Comparison of ENCODE assay signal across 27 cellular contexts in the genomic region with DNA sequence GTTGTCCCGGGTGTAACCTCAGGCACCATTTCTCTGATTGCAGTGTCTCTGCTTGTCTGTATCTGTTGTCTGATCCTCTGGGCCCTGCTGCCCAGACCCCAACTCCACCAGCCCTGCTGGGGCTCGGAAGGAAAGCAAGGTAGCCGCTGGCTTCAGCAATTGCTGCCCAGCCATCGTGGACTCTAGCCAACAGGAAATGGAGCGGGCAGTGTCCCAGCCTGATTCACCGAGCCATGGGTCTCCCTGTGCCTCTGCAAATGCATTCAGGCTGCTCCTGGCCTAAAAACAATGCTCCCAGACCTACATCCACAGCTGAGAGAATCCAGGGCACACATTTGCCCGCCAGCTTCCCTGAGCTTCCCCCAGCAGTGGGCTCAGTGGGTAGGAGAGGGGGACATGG. TPM values are rescaled to one million over a fixed set of nuclear protein-coding genes. Genes with fewer than 3 reads are reported as not detected.
DNase-seq lines count a peak whose midpoint lies in the region; ATAC-seq and TF ChIP-seq lines count a peak whose summit lies in the region.
"Had no signal": no experiment of that assay in that cellular context is flagged by ENCODE, and none has a peak within 500 bp of the region (broad histone marks: within the 10 kb centered on the region; RNA-seq: fewer than 3 reads in every experiment).

No MANE protein-coding gene starts in this region.

- H3K4me3 ChIP-seq in BLaER1 = no peak overlapping the region
- no peak overlapping the region for H3K4me3 ChIP-seq in mesendoderm (ENCODE audit: low read length)
- H3K4me3 ChIP-seq: K562, SK-N-MC had no signal

- peaks cover 42% of the 10 kb centered on the region for H3K36me3 Mint-ChIP-seq in WTC11
- H3K36me3 Mint-ChIP-seq in effector memory CD8-positive, alpha-beta T cell (ENCODE audit: insufficient read depth) = no peaks in the 10 kb centered on the region
- H3K36me3 Mint-ChIP-seq: activated CD4-positive, alpha-beta memory T cell treated with anti-CD3 and anti-CD28 coated beads for 36 hours; memory B cell; naive thymus-derived CD8-positive, alpha-beta T cell; stimulated activated effector memory CD8-positive, alpha-beta T cell treated with anti-CD3 and anti-CD28 coated beads, Interleukin-12 subunit alpha, Interleukin-12 subunit beta, amount 100 ng/mL, for 72 hours had no signal

- H3K79me1 ChIP-seq in mesendoderm (ENCODE audit: low read length) = peaks cover 12% of the 10 kb centered on the region

- peaks cover 23% of the 10 kb centered on the region for H3K79me2 ChIP-seq in mesendoderm (ENCODE audit: control insufficient read depth, insufficient read depth, low read length)

- no peak overlapping the region for H3K4me3 Mint-ChIP-seq in WTC11
- no peak overlapping the region for H3K4me3 Mint-ChIP-seq in effector memory CD8-positive, alpha-beta T cell
- H3K4me3 Mint-ChIP-seq: activated B cell treated with CpG ODN at 0.5 μM for 24 hours; activated CD4-positive, alpha-beta memory T cell treated with anti-CD3 and anti-CD28 coated beads for 36 hours; central memory CD8-positive, alpha-beta T cell; memory B cell; naive thymus-derived CD8-positive, alpha-beta T cell; stimulated activated effector memory CD8-positive, alpha-beta T cell treated with anti-CD3 and anti-CD28 coated beads, Interleukin-12 subunit alpha, Interleukin-12 subunit beta, amount 100 ng/mL, for 72 hours; T-helper 2 cell treated with Interferon-gamma antibody and Interleukin-4, amounts not matched to agents 5 μg/mL and 100 μg/mL, for 36 hours had no signal

- H3K4me1 ChIP-seq in BLaER1 (peaks cover 90% of the 10 kb centered on the region), mesendoderm (ENCODE audit: control insufficient read depth, low read depth, low read length) (peaks cover 5% of the 10 kb centered on the region)

- ATAC-seq in WTC11 = no peak
- ATAC-seq in effector memory CD8-positive, alpha-beta T cell (replicated peaks) = no peak
- ATAC-seq: K562; naive thymus-derived CD8-positive, alpha-beta T cell; stimulated activated effector memory CD8-positive, alpha-beta T cell treated with anti-CD3 and anti-CD28 coated beads, Interleukin-12 subunit alpha, Interleukin-12 subunit beta, amount 100 ng/mL, for 72 hours had no signal

- peak overlapping the region; percentile 23 for H3K4me2 ChIP-seq in BLaER1
- no peak overlapping the region for H3K4me2 ChIP-seq in mesendoderm (ENCODE audit: low read length)

- H3K27me3 ChIP-seq in BLaER1 (peaks cover 8% of the 10 kb centered on the region; the same call in 1 of the 2 replicates), mesendoderm (ENCODE audit: insufficient read depth, low read length, poor library complexity) (no peaks in the 10 kb centered on the region)

- DNase-seq in G401 (ENCODE audit: low spot score) = peak; percentile 70
- no peak for DNase-seq in WTC11 (ENCODE audit: low spot score)
- no peak for DNase-seq in mesendoderm
- DNase-seq in GDM1 (lab: John Stamatoyannopoulos, UW) = no peak
- no peak for DNase-seq in effector memory CD8-positive, alpha-beta T cell
- DNase-seq in activated effector memory CD4-positive, alpha-beta T cell treated with anti-CD3 and anti-CD28 coated beads, Interleukin-2, amount 50 U/mL, for 16 hours = no peak
- no peak for DNase-seq in NCI-H2227 (lab: John Stamatoyannopoulos, UW; ENCODE audit: unreplicated experiment)
- DNase-seq: activated B cell treated with CpG ODN at 0.5 μM for 24 hours; activated CD4-positive, alpha-beta memory T cell treated with anti-CD3 and anti-CD28 coated beads for 36 hours; activated naive CD4-positive, alpha-beta T cell treated with Interleukin-2 at 50 U/mL for 16 hours; activated T-cell treated with anti-CD3 and anti-CD28 coated beads for 4 hours; amniotic stem cell; foreskin melanocyte; islet precursor cell; MV-4-11; naive thymus-derived CD8-positive, alpha-beta T cell; NCI-H1930; NCI-H510A treated with DMSO at 0.1 percent for 48 hours had no signal

- H3K9me3 Mint-ChIP-seq in WTC11 = no peaks in the 10 kb centered on the region
- no peaks in the 10 kb centered on the region for H3K9me3 Mint-ChIP-seq in effector memory CD8-positive, alpha-beta T cell
- H3K9me3 Mint-ChIP-seq: activated B cell treated with CpG ODN at 0.5 μM for 24 hours; activated CD4-positive, alpha-beta memory T cell treated with anti-CD3 and anti-CD28 coated beads for 36 hours; central memory CD8-positive, alpha-beta T cell; memory B cell; naive thymus-derived CD8-positive, alpha-beta T cell; stimulated activated effector memory CD8-positive, alpha-beta T cell treated with anti-CD3 and anti-CD28 coated beads, Interleukin-12 subunit alpha, Interleukin-12 subunit beta, amount 100 ng/mL, for 72 hours; T-helper 2 cell treated with Interferon-gamma antibody and Interleukin-4, amounts not matched to agents 5 μg/mL and 100 μg/mL, for 36 hours had no signal

- H2AK5ac ChIP-seq in mesendoderm (ENCODE audit: low read length) = no peak overlapping the region

- no peak for TF ChIP-seq CTCF in WTC11 (IDR thresholded peaks at IDR 0.05)

- no peaks in the 10 kb centered on the region for H3K27me3 Mint-ChIP-seq in WTC11 (ENCODE audit: low read depth)
- H3K27me3 Mint-ChIP-seq in effector memory CD8-positive, alpha-beta T cell = peaks cover 26 to 66% of the 10 kb centered on the region in 2 donors

- no peaks in the 10 kb centered on the region for H3K9me3 ChIP-seq in BLaER1

- no peaks in the 10 kb centered on the region for H4K20me1 ChIP-seq in BLaER1

- POLR2A ChIA-PET in WTC11 (lab: Charles Lee) = no interaction called here

- H3K36me3 ChIP-seq in BLaER1 (no peaks in the 10 kb centered on the region), mesendoderm (ENCODE audit: control insufficient read depth, insufficient read depth, low read length) (no peaks in the 10 kb centered on the region)

- peak overlapping the region; percentile 34 for H4K5ac ChIP-seq in mesendoderm (ENCODE audit: low read length)

- H3K4me1 Mint-ChIP-seq in WTC11 = peaks cover 58% of the 10 kb centered on the region
- H3K4me1 Mint-ChIP-seq in effector memory CD8-positive, alpha-beta T cell (ENCODE audit: low read depth in 2 of 2) = no peaks in the 10 kb centered on the region
- H3K4me1 Mint-ChIP-seq: central memory CD8-positive, alpha-beta T cell; naive thymus-derived CD8-positive, alpha-beta T cell; stimulated activated effector memory CD8-positive, alpha-beta T cell treated with anti-CD3 and anti-CD28 coated beads, Interleukin-12 subunit alpha, Interleukin-12 subunit beta, amount 100 ng/mL, for 72 hours had no signal

- H2BK15ac ChIP-seq in mesendoderm (replicated peaks; ENCODE audit: low read depth) = no peak overlapping the region

- in situ Hi-C loops in G401 (cut with HindIII; ENCODE audit: low sequenced_read_pairs) = no loop called here

- CTCF ChIA-PET in WTC11 (lab: Charles Lee) = no interaction called here

- H3K23ac ChIP-seq in mesendoderm (ENCODE audit: low read length) = peak overlapping the region; percentile 10

- no CpG with 5 or more reads among the region's 7 CpGs for WGBS in mesendoderm (ENCODE audit: extremely low coverage, insufficient coverage, low lambda C conversion rate)

- no peak overlapping the region for H3K4ac ChIP-seq in mesendoderm (ENCODE audit: low read depth, low read length)

- no peak overlapping the region for H4K8ac ChIP-seq in mesendoderm (ENCODE audit: low read depth, low read length)

- no peak overlapping the region for H3K9ac ChIP-seq in BLaER1
- no peak overlapping the region for H3K9ac ChIP-seq in mesendoderm (ENCODE audit: low read length)

- no peak overlapping the region for H2BK120ac ChIP-seq in mesendoderm (ENCODE audit: low read depth, low read length)

- no peak overlapping the region for H2BK5ac ChIP-seq in mesendoderm (ENCODE audit: low read length)

- no peak overlapping the region for H3K18ac ChIP-seq in mesendoderm (ENCODE audit: low read length)

- H3K27ac Mint-ChIP-seq in WTC11 = peak overlapping the region; percentile 4
- no peak overlapping the region for H3K27ac Mint-ChIP-seq in effector memory CD8-positive, alpha-beta T cell
- H3K27ac Mint-ChIP-seq: activated B cell treated with CpG ODN at 0.5 μM for 24 hours; activated CD4-positive, alpha-beta memory T cell treated with anti-CD3 and anti-CD28 coated beads for 36 hours; memory B cell; naive thymus-derived CD8-positive, alpha-beta T cell; stimulated activated effector memory CD8-positive, alpha-beta T cell treated with anti-CD3 and anti-CD28 coated beads, Interleukin-12 subunit alpha, Interleukin-12 subunit beta, amount 100 ng/mL, for 72 hours; T-helper 2 cell treated with Interferon-gamma antibody and Interleukin-4, amounts not matched to agents 5 μg/mL and 100 μg/mL, for 36 hours had no signal

- peak overlapping the region; percentile 51 for H3K56ac ChIP-seq in mesendoderm (ENCODE audit: low read length)

- 0 out of 2 replicates have a peak overlapping the region, but pooled peaks have one; percentile 33 for H3K27ac ChIP-seq in BLaER1
- no peak overlapping the region for H3K27ac ChIP-seq in mesendoderm (ENCODE audit: low read depth, low read length)
- H3K27ac ChIP-seq: SK-N-MC had no signal

TF ChIP-seq in WTC11, 78 proteins besides CTCF, POLR2A, EP300 and RAD21 (continues in another document):
- TF ChIP-seq KAT7 (CRISPR knock-in tag; IDR thresholded peaks at IDR 0.05; ENCODE audit: borderline replicate concordance) (no peak), ZNF121 (CRISPR knock-in tag; IDR thresholded peaks at IDR 0.05) (no peak), ZNF671 (CRISPR knock-in tag; IDR thresholded peaks at IDR 0.05) (no peak), ESRRA (CRISPR knock-in tag; IDR thresholded peaks at IDR 0.05; ENCODE audit: borderline replicate concordance) (no peak), JUN (CRISPR knock-in tag; IDR thresholded peaks at IDR 0.05) (no peak)
- TF ChIP-seq, protein P1, sequence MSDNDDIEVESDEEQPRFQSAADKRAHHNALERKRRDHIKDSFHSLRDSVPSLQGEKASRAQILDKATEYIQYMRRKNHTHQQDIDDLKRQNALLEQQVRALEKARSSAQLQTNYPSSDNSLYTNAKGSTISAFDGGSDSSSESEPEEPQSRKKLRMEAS (CRISPR knock-in tag; IDR thresholded peaks at IDR 0.05) = no peak

RNA-seq across cellular contexts. Expression of a gene that starts 9.2 kb away (rescaled TPM):
- total RNA-seq in G401 (2014; rRNA removed; shearing (Covaris generic)) = not detected in 2 replicates
- 36.3 to 57.6 TPM (median 57.0 TPM) in 3 replicates for total RNA-seq in WTC11 (2021)
- 48.9 TPM for polyA plus RNA-seq in mesendoderm (2013, experiment 1 of 2)
- polyA plus RNA-seq in mesendoderm (2013, experiment 2 of 2) = 51.3 TPM
- total RNA-seq: activated CD4-positive, alpha-beta memory T cell treated with anti-CD3 and anti-CD28 coated beads for 36 hours; H4; K562; naive thymus-derived CD8-positive, alpha-beta T cell; posterior vena cava had no signal
- polyA plus RNA-seq: K562; naive thymus-derived CD8-positive, alpha-beta T cell had no signal

Comparison
In these comparisons a context has a peak if more than half of its experiments do, and no peak if none do; other contexts are left out.
1. RNA of a gene that starts 9.2 kb away (total RNA-seq): 36.3 to 57.6 TPM in WTC11; not detected in G401; every median in the first group is over 10 times any median in the second.